Comparison of ENCODE assay signal across 10 cellular contexts in the genomic region with DNA sequence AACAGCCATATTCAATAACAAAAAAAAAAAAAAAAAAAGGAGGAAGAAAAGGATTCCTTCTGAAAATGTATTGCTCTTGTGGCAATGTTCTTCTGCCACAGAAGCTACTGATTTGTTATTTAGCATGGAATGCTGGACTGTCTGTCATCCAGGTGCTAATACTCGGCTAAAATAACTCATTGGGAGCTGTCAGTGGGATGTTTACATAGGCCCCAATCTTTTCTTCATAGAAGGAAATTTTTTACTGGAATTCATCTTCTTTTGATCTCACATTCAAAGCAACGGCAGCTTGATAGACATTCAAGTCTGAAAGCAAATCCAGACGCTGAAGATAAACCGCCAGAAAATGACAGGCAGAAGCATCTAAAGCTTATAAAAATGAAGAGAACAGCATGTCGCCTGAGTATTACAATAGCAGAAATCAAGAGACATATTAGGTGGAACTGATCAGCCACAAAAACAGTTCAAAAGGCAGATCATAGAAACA.
DNase-seq lines count a peak whose midpoint lies in the region; ATAC-seq and TF ChIP-seq lines count a peak whose summit lies in the region.
"Had no signal": no experiment of that assay in that cellular context is flagged by ENCODE, and none has a peak within 500 bp of the region (broad histone marks: within the 10 kb centered on the region; RNA-seq: fewer than 3 reads in every experiment).

No MANE protein-coding gene starts in this region.

- no peaks in the 10 kb centered on the region for H3K27me3 Mint-ChIP-seq in activated CD8-positive, alpha-beta T cell treated with anti-CD3 and anti-CD28 coated beads for 36 hours
- peaks cover 2 to 11% (median 7%) of the 10 kb centered on the region in 3 donors for H3K27me3 Mint-ChIP-seq in immature natural killer cell (ENCODE audit: low read depth in 3 of 3)
- H3K27me3 Mint-ChIP-seq in stimulated activated naive B cell treated with anti-CD40 and anti-IgM and Interleukin-4, amounts not matched to agents 10 μg/mL and 1 μg/mL and 100 μg/mL, for 72 hours: no peaks in the 10 kb centered on the region

- POLR2A ChIA-PET in activated CD8-positive, alpha-beta T cell treated with anti-CD3 and anti-CD28 coated beads for 36 hours (lab: Charles Lee): interaction anchor here (0.8 to 4.8 kb wide), 15 partner anchors 9 to 453 kb away, joined by 3 to 68 read pairs (median 5); no protein-coding TSS in a partner anchor

- DNase-seq in NCI-H1417 (lab: John Stamatoyannopoulos, UW) (peak in 2 of 3 experiments; percentile 7 to 37), NCI-H1417 treated with DMSO at 0.1 percent for 48 hours (lab: John Stamatoyannopoulos, UW) (no peak), immature natural killer cell (no peak), SIG-M5 treated with dmso at 0.1 percent for 504 hours (lab: John Stamatoyannopoulos, UW; ENCODE audit: unreplicated experiment) (no peak), GF-D8 (lab: John Stamatoyannopoulos, UW) (no peak)
- no peak for DNase-seq in activated CD8-positive, alpha-beta T cell treated with anti-CD3 and anti-CD28 coated beads for 36 hours
- DNase-seq in stimulated activated naive B cell treated with anti-CD40 and anti-IgM and Interleukin-4, amounts not matched to agents 10 μg/mL and 1 μg/mL and 100 μg/mL, for 72 hours: no peak
- DNase-seq: RPMI8226 had no signal

- ATAC-seq in activated CD8-positive, alpha-beta T cell treated with anti-CD3 and anti-CD28 coated beads for 36 hours: no peak
- ATAC-seq in stimulated activated naive B cell treated with anti-CD40 and anti-IgM and Interleukin-4, amounts not matched to agents 10 μg/mL and 1 μg/mL and 100 μg/mL, for 72 hours (replicated peaks): no peak
- no peak for ATAC-seq in HG03469 (IDR thresholded peaks at IDR 0.05; ENCODE audit: unreplicated experiment)
- ATAC-seq: HCT116 had no signal

- H3K4me3 Mint-ChIP-seq in activated CD8-positive, alpha-beta T cell treated with anti-CD3 and anti-CD28 coated beads for 36 hours: peak overlapping the region; percentile 77
- peak overlapping the region; percentile 90 to 96 (median 93) for H3K4me3 Mint-ChIP-seq in immature natural killer cell
- H3K4me3 Mint-ChIP-seq in stimulated activated naive B cell treated with anti-CD40 and anti-IgM and Interleukin-4, amounts not matched to agents 10 μg/mL and 1 μg/mL and 100 μg/mL, for 72 hours: peak overlapping the region; percentile 86 to 97

- peak overlapping the region; percentile 93 for H3K27ac Mint-ChIP-seq in activated CD8-positive, alpha-beta T cell treated with anti-CD3 and anti-CD28 coated beads for 36 hours
- peak overlapping the region; percentile 96 to 99 (median 98) for H3K27ac Mint-ChIP-seq in immature natural killer cell
- peak overlapping the region; percentile 99 for H3K27ac Mint-ChIP-seq in stimulated activated naive B cell treated with anti-CD40 and anti-IgM and Interleukin-4, amounts not matched to agents 10 μg/mL and 1 μg/mL and 100 μg/mL, for 72 hours

- no peak for TF ChIP-seq CTCF in activated CD8-positive, alpha-beta T cell treated with anti-CD3 and anti-CD28 coated beads for 36 hours (IDR thresholded peaks at IDR 0.05)

- CTCF ChIA-PET in activated CD8-positive, alpha-beta T cell treated with anti-CD3 and anti-CD28 coated beads for 36 hours (lab: Charles Lee): interaction anchor here (0.8 to 2.2 kb wide), 11 partner anchors 8 to 455 kb away, joined by 3 to 8 read pairs (median 3); no protein-coding TSS in a partner anchor

- intact Hi-C loops in activated CD8-positive, alpha-beta T cell treated with anti-CD3 and anti-CD28 coated beads for 36 hours (cut with micrococcal nuclease): loop anchor here (2.0 kb wide), 1 partner anchor 95 kb away; no protein-coding TSS in a partner anchor

- peaks cover 23% of the 10 kb centered on the region for H3K36me3 Mint-ChIP-seq in activated CD8-positive, alpha-beta T cell treated with anti-CD3 and anti-CD28 coated beads for 36 hours (ENCODE audit: low read depth)
- H3K36me3 Mint-ChIP-seq in immature natural killer cell: no peaks in the 10 kb centered on the region
- H3K36me3 Mint-ChIP-seq in stimulated activated naive B cell treated with anti-CD40 and anti-IgM and Interleukin-4, amounts not matched to agents 10 μg/mL and 1 μg/mL and 100 μg/mL, for 72 hours: peaks cover 10 to 25% of the 10 kb centered on the region in 2 donors

- peaks cover 70% of the 10 kb centered on the region for H3K4me1 Mint-ChIP-seq in activated CD8-positive, alpha-beta T cell treated with anti-CD3 and anti-CD28 coated beads for 36 hours (ENCODE audit: low read depth)
- H3K4me1 Mint-ChIP-seq in immature natural killer cell: peaks cover 52 to 77% of the 10 kb centered on the region in 2 donors
- peaks cover 45 to 80% of the 10 kb centered on the region in 2 donors for H3K4me1 Mint-ChIP-seq in stimulated activated naive B cell treated with anti-CD40 and anti-IgM and Interleukin-4, amounts not matched to agents 10 μg/mL and 1 μg/mL and 100 μg/mL, for 72 hours

- no peaks in the 10 kb centered on the region for H3K9me3 Mint-ChIP-seq in activated CD8-positive, alpha-beta T cell treated with anti-CD3 and anti-CD28 coated beads for 36 hours
- H3K9me3 Mint-ChIP-seq in immature natural killer cell: no peaks in the 10 kb centered on the region
- H3K9me3 Mint-ChIP-seq in stimulated activated naive B cell treated with anti-CD40 and anti-IgM and Interleukin-4, amounts not matched to agents 10 μg/mL and 1 μg/mL and 100 μg/mL, for 72 hours: no peaks in the 10 kb centered on the region

Comparison
In these comparisons a context has a peak if more than half of its experiments do, and no peak if none do; other contexts are left out.
1. DNase-seq: peak in NCI-H1417 (2 of 3); none in NCI-H1417 treated with DMSO at 0.1 percent for 48 hours (single experiment), activated CD8-positive, alpha-beta T cell treated with anti-CD3 and anti-CD28 coated beads for 36 hours (single experiment), immature natural killer cell (0 of 3), stimulated activated naive B cell treated with anti-CD40 and anti-IgM and Interleukin-4, amounts not matched to agents 10 μg/mL and 1 μg/mL and 100 μg/mL, for 72 hours (single experiment), SIG-M5 treated with dmso at 0.1 percent for 504 hours (single experiment) and GF-D8 (single experiment).
2. Peak in every context shown above with its lines, with median percentiles within 50 percentile points of each other: H3K27ac Mint-ChIP-seq and H3K4me3 Mint-ChIP-seq.